In the genomic region with DNA sequence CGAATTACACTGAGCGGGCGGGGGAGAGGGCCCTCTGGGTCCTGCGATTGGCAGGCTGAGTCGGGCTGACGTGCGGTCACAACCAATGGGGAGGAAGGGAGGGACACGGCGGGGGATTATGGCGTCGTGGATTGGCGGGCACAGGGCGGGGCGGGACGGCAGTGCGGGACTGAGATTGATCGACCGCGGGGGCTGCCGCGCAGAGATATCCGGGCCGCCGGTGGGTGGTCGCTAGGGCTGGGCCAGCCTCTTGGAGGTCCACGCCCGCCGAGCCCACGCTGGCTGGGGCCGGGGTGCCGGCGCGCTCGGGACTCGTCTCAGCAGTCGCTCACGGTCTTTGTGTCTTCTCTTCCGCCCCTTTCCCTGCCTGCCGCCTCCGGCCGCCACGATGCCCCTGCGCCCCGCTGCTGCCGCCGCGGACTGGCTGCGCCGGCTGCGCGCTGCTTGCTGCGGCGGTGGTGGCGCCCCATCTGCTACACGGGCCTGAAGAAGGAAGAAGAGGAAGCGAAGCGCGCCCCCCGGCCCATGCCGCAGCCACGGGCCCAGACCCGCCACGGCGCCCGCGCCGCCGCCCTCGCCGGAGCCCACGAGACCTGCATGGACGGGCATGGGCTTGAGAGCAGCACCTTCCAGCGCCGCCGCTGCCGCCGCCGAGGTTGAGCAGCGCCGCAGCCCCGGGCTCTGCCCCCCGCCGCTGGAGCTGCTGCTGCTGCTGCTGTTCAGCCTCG, we compare ENCODE assay signal across 1 cellular context.
TF ChIP-seq lines count a peak whose summit lies in the region.

A gene with protein sequence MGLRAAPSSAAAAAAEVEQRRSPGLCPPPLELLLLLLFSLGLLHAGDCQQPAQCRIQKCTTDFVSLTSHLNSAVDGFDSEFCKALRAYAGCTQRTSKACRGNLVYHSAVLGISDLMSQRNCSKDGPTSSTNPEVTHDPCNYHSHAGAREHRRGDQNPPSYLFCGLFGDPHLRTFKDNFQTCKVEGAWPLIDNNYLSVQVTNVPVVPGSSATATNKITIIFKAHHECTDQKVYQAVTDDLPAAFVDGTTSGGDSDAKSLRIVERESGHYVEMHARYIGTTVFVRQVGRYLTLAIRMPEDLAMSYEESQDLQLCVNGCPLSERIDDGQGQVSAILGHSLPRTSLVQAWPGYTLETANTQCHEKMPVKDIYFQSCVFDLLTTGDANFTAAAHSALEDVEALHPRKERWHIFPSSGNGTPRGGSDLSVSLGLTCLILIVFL (plus strand): TSS at position 200 of the 728 bp plus-strand sequence. CDS start 408 bp downstream, at position 608.

TF ChIP-seq in HepG2, 621 proteins besides CTCF, POLR2A, EP300 and RAD21 (continued from another document and continues in another):
- TF ChIP-seq, protein P1, sequence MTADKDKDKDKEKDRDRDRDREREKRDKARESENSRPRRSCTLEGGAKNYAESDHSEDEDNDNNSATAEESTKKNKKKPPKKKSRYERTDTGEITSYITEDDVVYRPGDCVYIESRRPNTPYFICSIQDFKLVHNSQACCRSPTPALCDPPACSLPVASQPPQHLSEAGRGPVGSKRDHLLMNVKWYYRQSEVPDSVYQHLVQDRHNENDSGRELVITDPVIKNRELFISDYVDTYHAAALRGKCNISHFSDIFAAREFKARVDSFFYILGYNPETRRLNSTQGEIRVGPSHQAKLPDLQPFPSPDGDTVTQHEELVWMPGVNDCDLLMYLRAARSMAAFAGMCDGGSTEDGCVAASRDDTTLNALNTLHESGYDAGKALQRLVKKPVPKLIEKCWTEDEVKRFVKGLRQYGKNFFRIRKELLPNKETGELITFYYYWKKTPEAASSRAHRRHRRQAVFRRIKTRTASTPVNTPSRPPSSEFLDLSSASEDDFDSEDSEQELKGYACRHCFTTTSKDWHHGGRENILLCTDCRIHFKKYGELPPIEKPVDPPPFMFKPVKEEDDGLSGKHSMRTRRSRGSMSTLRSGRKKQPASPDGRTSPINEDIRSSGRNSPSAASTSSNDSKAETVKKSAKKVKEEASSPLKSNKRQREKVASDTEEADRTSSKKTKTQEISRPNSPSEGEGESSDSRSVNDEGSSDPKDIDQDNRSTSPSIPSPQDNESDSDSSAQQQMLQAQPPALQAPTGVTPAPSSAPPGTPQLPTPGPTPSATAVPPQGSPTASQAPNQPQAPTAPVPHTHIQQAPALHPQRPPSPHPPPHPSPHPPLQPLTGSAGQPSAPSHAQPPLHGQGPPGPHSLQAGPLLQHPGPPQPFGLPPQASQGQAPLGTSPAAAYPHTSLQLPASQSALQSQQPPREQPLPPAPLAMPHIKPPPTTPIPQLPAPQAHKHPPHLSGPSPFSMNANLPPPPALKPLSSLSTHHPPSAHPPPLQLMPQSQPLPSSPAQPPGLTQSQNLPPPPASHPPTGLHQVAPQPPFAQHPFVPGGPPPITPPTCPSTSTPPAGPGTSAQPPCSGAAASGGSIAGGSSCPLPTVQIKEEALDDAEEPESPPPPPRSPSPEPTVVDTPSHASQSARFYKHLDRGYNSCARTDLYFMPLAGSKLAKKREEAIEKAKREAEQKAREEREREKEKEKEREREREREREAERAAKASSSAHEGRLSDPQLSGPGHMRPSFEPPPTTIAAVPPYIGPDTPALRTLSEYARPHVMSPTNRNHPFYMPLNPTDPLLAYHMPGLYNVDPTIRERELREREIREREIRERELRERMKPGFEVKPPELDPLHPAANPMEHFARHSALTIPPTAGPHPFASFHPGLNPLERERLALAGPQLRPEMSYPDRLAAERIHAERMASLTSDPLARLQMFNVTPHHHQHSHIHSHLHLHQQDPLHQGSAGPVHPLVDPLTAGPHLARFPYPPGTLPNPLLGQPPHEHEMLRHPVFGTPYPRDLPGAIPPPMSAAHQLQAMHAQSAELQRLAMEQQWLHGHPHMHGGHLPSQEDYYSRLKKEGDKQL (CRISPR knock-in tag; IDR thresholded peaks at IDR 0.05; ENCODE audit: low read depth): no peak
- TF ChIP-seq ZNF776 (CRISPR knock-in tag; IDR thresholded peaks at IDR 0.05): peak; percentile 23; the same call in 1 of the 2 replicates
- no peak for TF ChIP-seq TCF7L2 (IDR thresholded peaks at IDR 0.05; ENCODE audit: low read depth, low read length)
- TF ChIP-seq ZNF564 (CRISPR knock-in tag; IDR thresholded peaks at IDR 0.05): no peak; the same call in 1 of the 2 replicates
- peak; percentile 66 for TF ChIP-seq POGZ (CRISPR knock-in tag; IDR thresholded peaks at IDR 0.05)
- TF ChIP-seq KLF16 (CRISPR knock-in tag; IDR thresholded peaks at IDR 0.05): no peak; a peak in 1 of 4 replicates
- TF ChIP-seq, protein P2, sequence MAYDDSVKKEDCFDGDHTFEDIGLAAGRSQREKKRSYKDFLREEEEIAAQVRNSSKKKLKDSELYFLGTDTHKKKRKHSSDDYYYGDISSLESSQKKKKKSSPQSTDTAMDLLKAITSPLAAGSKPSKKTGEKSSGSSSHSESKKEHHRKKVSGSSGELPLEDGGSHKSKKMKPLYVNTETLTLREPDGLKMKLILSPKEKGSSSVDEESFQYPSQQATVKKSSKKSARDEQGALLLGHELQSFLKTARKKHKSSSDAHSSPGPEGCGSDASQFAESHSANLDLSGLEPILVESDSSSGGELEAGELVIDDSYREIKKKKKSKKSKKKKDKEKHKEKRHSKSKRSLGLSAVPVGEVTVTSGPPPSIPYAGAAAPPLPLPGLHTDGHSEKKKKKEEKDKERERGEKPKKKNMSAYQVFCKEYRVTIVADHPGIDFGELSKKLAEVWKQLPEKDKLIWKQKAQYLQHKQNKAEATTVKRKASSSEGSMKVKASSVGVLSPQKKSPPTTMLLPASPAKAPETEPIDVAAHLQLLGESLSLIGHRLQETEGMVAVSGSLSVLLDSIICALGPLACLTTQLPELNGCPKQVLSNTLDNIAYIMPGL (CRISPR knock-in tag; IDR thresholded peaks at IDR 0.05; ENCODE audit: borderline replicate concordance in 1 of 2, low read depth in 1 of 2): peak in 1 of 2 experiments; percentile 34
- no peak; the same call in 1 of the 2 replicates for TF ChIP-seq ZNF788 (CRISPR knock-in tag; IDR thresholded peaks at IDR 0.05; ENCODE audit: borderline replicate concordance)
- TF ChIP-seq ZBTB7A (CRISPR knock-in tag; IDR thresholded peaks at IDR 0.05): peak; percentile 56
- 0 out of 2 replicates have a peak, but pooled peaks have one; percentile 9 for TF ChIP-seq ZSCAN9 (CRISPR knock-in tag; IDR thresholded peaks at IDR 0.05; ENCODE audit: borderline replicate concordance)
- TF ChIP-seq ZNF572 (CRISPR knock-in tag; IDR thresholded peaks at IDR 0.05): no peak
- TF ChIP-seq SALL1 (CRISPR knock-in tag; IDR thresholded peaks at IDR 0.05): peak; percentile 74
- peak; percentile 33; the same call in 1 of the 2 replicates for TF ChIP-seq ZNF567 (CRISPR knock-in tag; IDR thresholded peaks at IDR 0.05; ENCODE audit: borderline replicate concordance)
- no peak for TF ChIP-seq CEBPB (IDR thresholded peaks at IDR 0.05; ENCODE audit: borderline replicate concordance, low read depth, low read length)
- 0 out of 2 replicates have a peak, but pooled peaks have one; percentile 5 for TF ChIP-seq BCL6 (CRISPR knock-in tag; IDR thresholded peaks at IDR 0.05)
- TF ChIP-seq, protein P3, sequence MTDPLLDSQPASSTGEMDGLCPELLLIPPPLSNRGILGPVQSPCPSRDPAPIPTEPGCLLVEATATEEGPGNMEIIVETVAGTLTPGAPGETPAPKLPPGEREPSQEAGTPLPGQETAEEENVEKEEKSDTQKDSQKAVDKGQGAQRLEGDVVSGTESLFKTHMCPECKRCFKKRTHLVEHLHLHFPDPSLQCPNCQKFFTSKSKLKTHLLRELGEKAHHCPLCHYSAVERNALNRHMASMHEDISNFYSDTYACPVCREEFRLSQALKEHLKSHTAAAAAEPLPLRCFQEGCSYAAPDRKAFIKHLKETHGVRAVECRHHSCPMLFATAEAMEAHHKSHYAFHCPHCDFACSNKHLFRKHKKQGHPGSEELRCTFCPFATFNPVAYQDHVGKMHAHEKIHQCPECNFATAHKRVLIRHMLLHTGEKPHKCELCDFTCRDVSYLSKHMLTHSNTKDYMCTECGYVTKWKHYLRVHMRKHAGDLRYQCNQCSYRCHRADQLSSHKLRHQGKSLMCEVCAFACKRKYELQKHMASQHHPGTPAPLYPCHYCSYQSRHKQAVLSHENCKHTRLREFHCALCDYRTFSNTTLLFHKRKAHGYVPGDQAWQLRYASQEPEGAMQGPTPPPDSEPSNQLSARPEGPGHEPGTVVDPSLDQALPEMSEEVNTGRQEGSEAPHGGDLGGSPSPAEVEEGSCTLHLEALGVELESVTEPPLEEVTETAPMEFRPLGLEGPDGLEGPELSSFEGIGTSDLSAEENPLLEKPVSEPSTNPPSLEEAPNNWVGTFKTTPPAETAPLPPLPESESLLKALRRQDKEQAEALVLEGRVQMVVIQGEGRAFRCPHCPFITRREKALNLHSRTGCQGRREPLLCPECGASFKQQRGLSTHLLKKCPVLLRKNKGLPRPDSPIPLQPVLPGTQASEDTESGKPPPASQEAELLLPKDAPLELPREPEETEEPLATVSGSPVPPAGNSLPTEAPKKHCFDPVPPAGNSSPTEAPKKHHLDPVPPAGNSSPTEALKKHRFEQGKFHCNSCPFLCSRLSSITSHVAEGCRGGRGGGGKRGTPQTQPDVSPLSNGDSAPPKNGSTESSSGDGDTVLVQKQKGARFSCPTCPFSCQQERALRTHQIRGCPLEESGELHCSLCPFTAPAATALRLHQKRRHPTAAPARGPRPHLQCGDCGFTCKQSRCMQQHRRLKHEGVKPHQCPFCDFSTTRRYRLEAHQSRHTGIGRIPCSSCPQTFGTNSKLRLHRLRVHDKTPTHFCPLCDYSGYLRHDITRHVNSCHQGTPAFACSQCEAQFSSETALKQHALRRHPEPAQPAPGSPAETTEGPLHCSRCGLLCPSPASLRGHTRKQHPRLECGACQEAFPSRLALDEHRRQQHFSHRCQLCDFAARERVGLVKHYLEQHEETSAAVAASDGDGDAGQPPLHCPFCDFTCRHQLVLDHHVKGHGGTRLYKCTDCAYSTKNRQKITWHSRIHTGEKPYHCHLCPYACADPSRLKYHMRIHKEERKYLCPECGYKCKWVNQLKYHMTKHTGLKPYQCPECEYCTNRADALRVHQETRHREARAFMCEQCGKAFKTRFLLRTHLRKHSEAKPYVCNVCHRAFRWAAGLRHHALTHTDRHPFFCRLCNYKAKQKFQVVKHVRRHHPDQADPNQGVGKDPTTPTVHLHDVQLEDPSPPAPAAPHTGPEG (CRISPR knock-in tag; IDR thresholded peaks at IDR 0.05): no peak
- no peak for TF ChIP-seq ATF1 (CRISPR knock-in tag; IDR thresholded peaks at IDR 0.05)
- TF ChIP-seq ZSCAN31 (CRISPR knock-in tag; IDR thresholded peaks at IDR 0.05; ENCODE audit: low read depth): peak; percentile 24; the same call in 1 of the 2 replicates
- TF ChIP-seq KLF6 (CRISPR knock-in tag; IDR thresholded peaks at IDR 0.05): 0 out of 2 replicates have a peak, but pooled peaks have one; percentile 21
- peak; percentile 15 for TF ChIP-seq XRCC5 (optimal IDR thresholded peaks at IDR 0.05; ENCODE audit: low read length)
- no peak for TF ChIP-seq REXO4 (CRISPR knock-in tag; IDR thresholded peaks at IDR 0.05; ENCODE audit: borderline replicate concordance)
- TF ChIP-seq, protein P4, sequence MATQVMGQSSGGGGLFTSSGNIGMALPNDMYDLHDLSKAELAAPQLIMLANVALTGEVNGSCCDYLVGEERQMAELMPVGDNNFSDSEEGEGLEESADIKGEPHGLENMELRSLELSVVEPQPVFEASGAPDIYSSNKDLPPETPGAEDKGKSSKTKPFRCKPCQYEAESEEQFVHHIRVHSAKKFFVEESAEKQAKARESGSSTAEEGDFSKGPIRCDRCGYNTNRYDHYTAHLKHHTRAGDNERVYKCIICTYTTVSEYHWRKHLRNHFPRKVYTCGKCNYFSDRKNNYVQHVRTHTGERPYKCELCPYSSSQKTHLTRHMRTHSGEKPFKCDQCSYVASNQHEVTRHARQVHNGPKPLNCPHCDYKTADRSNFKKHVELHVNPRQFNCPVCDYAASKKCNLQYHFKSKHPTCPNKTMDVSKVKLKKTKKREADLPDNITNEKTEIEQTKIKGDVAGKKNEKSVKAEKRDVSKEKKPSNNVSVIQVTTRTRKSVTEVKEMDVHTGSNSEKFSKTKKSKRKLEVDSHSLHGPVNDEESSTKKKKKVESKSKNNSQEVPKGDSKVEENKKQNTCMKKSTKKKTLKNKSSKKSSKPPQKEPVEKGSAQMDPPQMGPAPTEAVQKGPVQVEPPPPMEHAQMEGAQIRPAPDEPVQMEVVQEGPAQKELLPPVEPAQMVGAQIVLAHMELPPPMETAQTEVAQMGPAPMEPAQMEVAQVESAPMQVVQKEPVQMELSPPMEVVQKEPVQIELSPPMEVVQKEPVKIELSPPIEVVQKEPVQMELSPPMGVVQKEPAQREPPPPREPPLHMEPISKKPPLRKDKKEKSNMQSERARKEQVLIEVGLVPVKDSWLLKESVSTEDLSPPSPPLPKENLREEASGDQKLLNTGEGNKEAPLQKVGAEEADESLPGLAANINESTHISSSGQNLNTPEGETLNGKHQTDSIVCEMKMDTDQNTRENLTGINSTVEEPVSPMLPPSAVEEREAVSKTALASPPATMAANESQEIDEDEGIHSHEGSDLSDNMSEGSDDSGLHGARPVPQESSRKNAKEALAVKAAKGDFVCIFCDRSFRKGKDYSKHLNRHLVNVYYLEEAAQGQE (IDR thresholded peaks at IDR 0.05; ENCODE audit: borderline replicate concordance in 1 of 2, low read depth in 1 of 2, low read length in 2 of 2): no peak
- peak; percentile 44; the same call in 1 of the 2 replicates for TF ChIP-seq YEATS4 (CRISPR knock-in tag; IDR thresholded peaks at IDR 0.05; ENCODE audit: borderline replicate concordance)
- peak; percentile 57; the same call in 1 of the 2 replicates for TF ChIP-seq ZSCAN25 (CRISPR knock-in tag; IDR thresholded peaks at IDR 0.05)
- 0 out of 2 replicates have a peak, but pooled peaks have one; percentile 17 for TF ChIP-seq KDM3A (CRISPR knock-in tag; IDR thresholded peaks at IDR 0.05; ENCODE audit: low read depth)
- TF ChIP-seq ZFP1 (CRISPR knock-in tag; IDR thresholded peaks at IDR 0.05): no peak
- TF ChIP-seq, protein P5, sequence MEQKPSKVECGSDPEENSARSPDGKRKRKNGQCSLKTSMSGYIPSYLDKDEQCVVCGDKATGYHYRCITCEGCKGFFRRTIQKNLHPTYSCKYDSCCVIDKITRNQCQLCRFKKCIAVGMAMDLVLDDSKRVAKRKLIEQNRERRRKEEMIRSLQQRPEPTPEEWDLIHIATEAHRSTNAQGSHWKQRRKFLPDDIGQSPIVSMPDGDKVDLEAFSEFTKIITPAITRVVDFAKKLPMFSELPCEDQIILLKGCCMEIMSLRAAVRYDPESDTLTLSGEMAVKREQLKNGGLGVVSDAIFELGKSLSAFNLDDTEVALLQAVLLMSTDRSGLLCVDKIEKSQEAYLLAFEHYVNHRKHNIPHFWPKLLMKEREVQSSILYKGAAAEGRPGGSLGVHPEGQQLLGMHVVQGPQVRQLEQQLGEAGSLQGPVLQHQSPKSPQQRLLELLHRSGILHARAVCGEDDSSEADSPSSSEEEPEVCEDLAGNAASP (CRISPR knock-in tag; IDR thresholded peaks at IDR 0.05; ENCODE audit: borderline replicate concordance): no peak
- peak; percentile 84 for TF ChIP-seq HOXD1 (CRISPR knock-in tag; IDR thresholded peaks at IDR 0.05)
- no peak; the same call in 1 of the 2 replicates for TF ChIP-seq NFATC3 (CRISPR knock-in tag; IDR thresholded peaks at IDR 0.05)
- TF ChIP-seq, protein P6, sequence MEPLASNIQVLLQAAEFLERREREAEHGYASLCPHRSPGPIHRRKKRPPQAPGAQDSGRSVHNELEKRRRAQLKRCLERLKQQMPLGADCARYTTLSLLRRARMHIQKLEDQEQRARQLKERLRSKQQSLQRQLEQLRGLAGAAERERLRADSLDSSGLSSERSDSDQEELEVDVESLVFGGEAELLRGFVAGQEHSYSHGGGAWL (CRISPR knock-in tag; IDR thresholded peaks at IDR 0.05): peak; percentile 20
